2 cellular contexts compared by ENCODE assay signal in the genomic region with DNA sequence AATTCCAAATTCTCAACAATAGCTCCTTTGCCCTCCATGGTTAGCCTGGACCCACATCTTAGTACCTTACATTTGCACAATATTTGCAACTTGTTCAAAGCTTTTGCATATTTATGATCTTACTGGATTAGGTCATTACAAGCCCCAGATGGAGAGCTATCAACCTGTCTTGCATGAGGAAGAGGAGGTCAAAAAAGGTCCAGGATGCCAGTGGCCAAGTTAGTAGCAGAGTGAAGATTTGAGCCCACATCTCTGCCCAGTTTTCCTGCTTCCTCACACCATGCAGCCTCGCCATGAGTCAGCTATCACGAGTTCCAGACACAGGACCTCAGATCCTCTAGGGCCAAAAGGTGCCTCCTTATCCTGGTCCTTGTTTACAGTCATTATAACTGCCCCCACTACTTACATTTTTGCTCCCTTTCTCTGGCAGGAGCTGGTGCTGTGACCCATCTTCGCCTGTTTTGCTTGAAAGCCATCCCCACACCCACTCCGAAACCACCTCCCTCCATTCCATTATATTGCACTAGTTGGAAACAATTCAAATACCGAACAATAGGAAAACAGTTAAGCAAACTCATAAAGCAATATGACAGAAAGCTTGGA.
TF ChIP-seq lines count a peak whose summit lies in the region.

No MANE protein-coding gene starts in this region.

TF ChIP-seq in H1, 55 proteins besides CTCF, POLR2A, EP300 and RAD21:
- no peak for TF ChIP-seq POLR2AphosphoS5 (IDR thresholded peaks at IDR 0.05; ENCODE audit: low read depth, low read length)
- no peak for TF ChIP-seq RNF2 (IDR thresholded peaks at IDR 0.05; ENCODE audit: borderline replicate concordance, low read depth, low read length, missing control alignments, poor library complexity, severe bottlenecking)
- TF ChIP-seq CBX5 (IDR thresholded peaks at IDR 0.05; ENCODE audit: low read depth, low read length), result no peak
- TF ChIP-seq, protein P1, sequence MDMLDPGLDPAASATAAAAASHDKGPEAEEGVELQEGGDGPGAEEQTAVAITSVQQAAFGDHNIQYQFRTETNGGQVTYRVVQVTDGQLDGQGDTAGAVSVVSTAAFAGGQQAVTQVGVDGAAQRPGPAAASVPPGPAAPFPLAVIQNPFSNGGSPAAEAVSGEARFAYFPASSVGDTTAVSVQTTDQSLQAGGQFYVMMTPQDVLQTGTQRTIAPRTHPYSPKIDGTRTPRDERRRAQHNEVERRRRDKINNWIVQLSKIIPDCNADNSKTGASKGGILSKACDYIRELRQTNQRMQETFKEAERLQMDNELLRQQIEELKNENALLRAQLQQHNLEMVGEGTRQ (IDR thresholded peaks at IDR 0.05; ENCODE audit: low read length), result no peak
- no peak for TF ChIP-seq RBBP5 (IDR thresholded peaks at IDR 0.05; ENCODE audit: borderline replicate concordance, low read depth, low read length)
- TF ChIP-seq JUN (IDR thresholded peaks at IDR 0.05; ENCODE audit: low read depth, low read length), result no peak
- TF ChIP-seq NANOG (IDR thresholded peaks at IDR 0.05; ENCODE audit: insufficient read depth, low read depth, low read length, poor library complexity, severe bottlenecking), result no peak

TF ChIP-seq in GM23338, 12 proteins besides CTCF, POLR2A, EP300 and RAD21:
- TF ChIP-seq POLR2AphosphoS5 (IDR thresholded peaks at IDR 0.05; ENCODE audit: low read depth), result no peak
- TF ChIP-seq EZH2phosphoT487 (IDR thresholded peaks at IDR 0.05; ENCODE audit: unreplicated experiment), result no peak
- TF ChIP-seq, protein P2, sequence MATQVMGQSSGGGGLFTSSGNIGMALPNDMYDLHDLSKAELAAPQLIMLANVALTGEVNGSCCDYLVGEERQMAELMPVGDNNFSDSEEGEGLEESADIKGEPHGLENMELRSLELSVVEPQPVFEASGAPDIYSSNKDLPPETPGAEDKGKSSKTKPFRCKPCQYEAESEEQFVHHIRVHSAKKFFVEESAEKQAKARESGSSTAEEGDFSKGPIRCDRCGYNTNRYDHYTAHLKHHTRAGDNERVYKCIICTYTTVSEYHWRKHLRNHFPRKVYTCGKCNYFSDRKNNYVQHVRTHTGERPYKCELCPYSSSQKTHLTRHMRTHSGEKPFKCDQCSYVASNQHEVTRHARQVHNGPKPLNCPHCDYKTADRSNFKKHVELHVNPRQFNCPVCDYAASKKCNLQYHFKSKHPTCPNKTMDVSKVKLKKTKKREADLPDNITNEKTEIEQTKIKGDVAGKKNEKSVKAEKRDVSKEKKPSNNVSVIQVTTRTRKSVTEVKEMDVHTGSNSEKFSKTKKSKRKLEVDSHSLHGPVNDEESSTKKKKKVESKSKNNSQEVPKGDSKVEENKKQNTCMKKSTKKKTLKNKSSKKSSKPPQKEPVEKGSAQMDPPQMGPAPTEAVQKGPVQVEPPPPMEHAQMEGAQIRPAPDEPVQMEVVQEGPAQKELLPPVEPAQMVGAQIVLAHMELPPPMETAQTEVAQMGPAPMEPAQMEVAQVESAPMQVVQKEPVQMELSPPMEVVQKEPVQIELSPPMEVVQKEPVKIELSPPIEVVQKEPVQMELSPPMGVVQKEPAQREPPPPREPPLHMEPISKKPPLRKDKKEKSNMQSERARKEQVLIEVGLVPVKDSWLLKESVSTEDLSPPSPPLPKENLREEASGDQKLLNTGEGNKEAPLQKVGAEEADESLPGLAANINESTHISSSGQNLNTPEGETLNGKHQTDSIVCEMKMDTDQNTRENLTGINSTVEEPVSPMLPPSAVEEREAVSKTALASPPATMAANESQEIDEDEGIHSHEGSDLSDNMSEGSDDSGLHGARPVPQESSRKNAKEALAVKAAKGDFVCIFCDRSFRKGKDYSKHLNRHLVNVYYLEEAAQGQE (IDR thresholded peaks at IDR 0.05; ENCODE audit: unreplicated experiment), result no peak
- TF ChIP-seq ZNF114 (CRISPR knock-in tag; IDR thresholded peaks at IDR 0.05), result no peak
- no peak for TF ChIP-seq CREB1 (CRISPR knock-in tag; IDR thresholded peaks at IDR 0.05; ENCODE audit: low read depth)
- no peak for TF ChIP-seq JUNB (IDR thresholded peaks at IDR 0.05; ENCODE audit: unreplicated experiment)
- TF ChIP-seq, protein P3, sequence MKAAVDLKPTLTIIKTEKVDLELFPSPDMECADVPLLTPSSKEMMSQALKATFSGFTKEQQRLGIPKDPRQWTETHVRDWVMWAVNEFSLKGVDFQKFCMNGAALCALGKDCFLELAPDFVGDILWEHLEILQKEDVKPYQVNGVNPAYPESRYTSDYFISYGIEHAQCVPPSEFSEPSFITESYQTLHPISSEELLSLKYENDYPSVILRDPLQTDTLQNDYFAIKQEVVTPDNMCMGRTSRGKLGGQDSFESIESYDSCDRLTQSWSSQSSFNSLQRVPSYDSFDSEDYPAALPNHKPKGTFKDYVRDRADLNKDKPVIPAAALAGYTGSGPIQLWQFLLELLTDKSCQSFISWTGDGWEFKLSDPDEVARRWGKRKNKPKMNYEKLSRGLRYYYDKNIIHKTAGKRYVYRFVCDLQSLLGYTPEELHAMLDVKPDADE (IDR thresholded peaks at IDR 0.05), result no peak
